9 cellular contexts compared by ENCODE assay signal in genomic region chr16:56933828-56934598, GRCh38. TPM values are rescaled to one million over a fixed set of nuclear protein-coding genes. Genes with fewer than 3 reads are reported as not detected.
A peak's percentile ranks its signal among the peaks of the same experiment; 100 is the strongest.
DNase-seq lines count a peak whose midpoint lies in the region; ATAC-seq and TF ChIP-seq lines count a peak whose summit lies in the region.
"Had no signal": no experiment of that assay in that cellular context is flagged by ENCODE, and none has a peak within 500 bp of the region (broad histone marks: within the 10 kb centered on the region; RNA-seq: fewer than 3 reads in every experiment).

No MANE protein-coding gene starts in this region.

- no peaks in the 10 kb centered on the region for H3K9me3 ChIP-seq in left lung
- no peaks in the 10 kb centered on the region for H3K9me3 ChIP-seq in thymus (ENCODE audit: control insufficient read depth)

- no peak for TF ChIP-seq CTCF in left lung (IDR thresholded peaks at IDR 0.05)

- WGBS in thymus, result 75% methylated on average over 8 of the region's 8 CpGs

- H3K4me1 Mint-ChIP-seq in activated CD4-positive, alpha-beta T cell treated with anti-CD3 and anti-CD28 coated beads, Interleukin-2, amount 10 ng/mL, durations not matched to agents 7 days and 5 days, result peaks cover 56% of the 10 kb centered on the region
- H3K4me1 Mint-ChIP-seq in activated naive CD8-positive, alpha-beta T cell treated with anti-CD3 and anti-CD28 coated beads, Interleukin-2, amount 10 ng/mL, durations not matched to agents 7 days and 5 days, result peaks cover 47% of the 10 kb centered on the region

- peak overlapping the region; percentile 98 for H3K4me3 ChIP-seq in left lung
- H3K4me3 ChIP-seq in thymus (ENCODE audit: low read length), result peak overlapping the region; percentile 65

- intact Hi-C loops in left lung (cut with DNase I), result no loop called here

- peaks cover 57% of the 10 kb centered on the region for H3K36me3 Mint-ChIP-seq in activated CD4-positive, alpha-beta T cell treated with anti-CD3 and anti-CD28 coated beads, Interleukin-2, amount 10 ng/mL, durations not matched to agents 7 days and 5 days (ENCODE audit: low read depth)
- peaks cover 52% of the 10 kb centered on the region for H3K36me3 Mint-ChIP-seq in activated naive CD8-positive, alpha-beta T cell treated with anti-CD3 and anti-CD28 coated beads, Interleukin-2, amount 10 ng/mL, durations not matched to agents 7 days and 5 days

- no peak for DNase-seq in activated CD4-positive, alpha-beta T cell treated with anti-CD3 and anti-CD28 coated beads, Interleukin-2, amount 10 ng/mL, durations not matched to agents 7 days and 5 days
- DNase-seq in activated CD4-positive, alpha-beta T cell treated with anti-CD3 and anti-CD28 coated beads for 4 hours, result no peak
- no peak for DNase-seq in activated naive CD8-positive, alpha-beta T cell treated with anti-CD3 and anti-CD28 coated beads, Interleukin-2, amount 10 ng/mL, durations not matched to agents 7 days and 5 days
- no peak for DNase-seq in left lung

- H3K27ac ChIP-seq in left lung (peak overlapping the region; percentile 99 to 100), thymus (ENCODE audit: low read depth) (peak overlapping the region; percentile 15)

- POLR2A ChIA-PET in activated CD4-positive, alpha-beta T cell treated with anti-CD3 and anti-CD28 coated beads, Interleukin-2, amount 10 ng/mL, durations not matched to agents 7 days and 5 days (lab: Charles Lee), result interaction anchor here (1.0 kb wide), 1 partner anchor 11 kb away, joined by 3 read pairs; no protein-coding TSS in a partner anchor
- POLR2A ChIA-PET in activated naive CD8-positive, alpha-beta T cell treated with anti-CD3 and anti-CD28 coated beads, Interleukin-2, amount 10 ng/mL, durations not matched to agents 7 days and 5 days (lab: Charles Lee), result interaction anchor here (0.6 to 5.7 kb wide), 11 partner anchors 10 to 343 kb away, joined by 3 to 81 read pairs (median 7); partner anchors contain the start of gene NLRC5

- no peaks in the 10 kb centered on the region for H3K27me3 ChIP-seq in left lung
- H3K27me3 ChIP-seq in thymus (ENCODE audit: control insufficient read depth, insufficient read depth), result no peaks in the 10 kb centered on the region

- H3K4me3 Mint-ChIP-seq in activated CD4-positive, alpha-beta T cell treated with anti-CD3 and anti-CD28 coated beads, Interleukin-2, amount 10 ng/mL, durations not matched to agents 7 days and 5 days, result peak overlapping the region; percentile 99
- peak overlapping the region; percentile 98 for H3K4me3 Mint-ChIP-seq in activated naive CD8-positive, alpha-beta T cell treated with anti-CD3 and anti-CD28 coated beads, Interleukin-2, amount 10 ng/mL, durations not matched to agents 7 days and 5 days

- no peaks in the 10 kb centered on the region for H3K27me3 Mint-ChIP-seq in activated CD4-positive, alpha-beta T cell treated with anti-CD3 and anti-CD28 coated beads, Interleukin-2, amount 10 ng/mL, durations not matched to agents 7 days and 5 days
- H3K27me3 Mint-ChIP-seq in activated naive CD8-positive, alpha-beta T cell treated with anti-CD3 and anti-CD28 coated beads, Interleukin-2, amount 10 ng/mL, durations not matched to agents 7 days and 5 days, result no peaks in the 10 kb centered on the region

- H3K36me3 ChIP-seq in left lung, result peaks cover 9 to 50% of the 10 kb centered on the region in 2 donors
- peaks cover 8% of the 10 kb centered on the region for H3K36me3 ChIP-seq in thymus (ENCODE audit: control insufficient read depth, insufficient read depth)

- peak overlapping the region; percentile 99 for H3K27ac Mint-ChIP-seq in activated CD4-positive, alpha-beta T cell treated with anti-CD3 and anti-CD28 coated beads, Interleukin-2, amount 10 ng/mL, durations not matched to agents 7 days and 5 days
- peak overlapping the region; percentile 83 for H3K27ac Mint-ChIP-seq in activated naive CD8-positive, alpha-beta T cell treated with anti-CD3 and anti-CD28 coated beads, Interleukin-2, amount 10 ng/mL, durations not matched to agents 7 days and 5 days

- H3K4me1 ChIP-seq in left lung, result peaks cover 21 to 69% of the 10 kb centered on the region in 2 donors
- peaks cover 14% of the 10 kb centered on the region for H3K4me1 ChIP-seq in thymus (ENCODE audit: control insufficient read depth, insufficient read depth, low read length)

- CTCF ChIA-PET in activated CD4-positive, alpha-beta T cell treated with anti-CD3 and anti-CD28 coated beads, Interleukin-2, amount 10 ng/mL, durations not matched to agents 7 days and 5 days (lab: Charles Lee), result interaction anchor here (1.0 to 1.5 kb wide), 3 partner anchors 8 to 14 kb away, joined by 4 to 7 read pairs (median 6); no protein-coding TSS in a partner anchor

- no peak for ATAC-seq in activated naive CD8-positive, alpha-beta T cell treated with anti-CD3 and anti-CD28 coated beads, Interleukin-2, amount 10 ng/mL, durations not matched to agents 7 days and 5 days (ENCODE audit: low read depth)
- ATAC-seq in left lung (no peak), GM18502 (IDR thresholded peaks at IDR 0.05; ENCODE audit: poor library complexity, unreplicated experiment) (no peak), GM21526 (IDR thresholded peaks at IDR 0.05; ENCODE audit: low FRiP score, unreplicated experiment) (no peak), esophagus mucosa (no peak)

- H3K9me3 Mint-ChIP-seq in activated CD4-positive, alpha-beta T cell treated with anti-CD3 and anti-CD28 coated beads, Interleukin-2, amount 10 ng/mL, durations not matched to agents 7 days and 5 days, result no peaks in the 10 kb centered on the region
- no peaks in the 10 kb centered on the region for H3K9me3 Mint-ChIP-seq in activated naive CD8-positive, alpha-beta T cell treated with anti-CD3 and anti-CD28 coated beads, Interleukin-2, amount 10 ng/mL, durations not matched to agents 7 days and 5 days

RNA-seq across cellular contexts. Expression of gene HERPUD1, which starts 2.1 kb away (rescaled TPM):
- total RNA-seq in activated CD4-positive, alpha-beta T cell treated with anti-CD3 and anti-CD28 coated beads, Interleukin-2, amount 10 ng/mL, durations not matched to agents 7 days and 5 days, result 100 to 1,000 TPM in 1 of 2 experiments, 10 to 100 TPM in 1; 81.3 to 113 TPM
- 100 to 1,000 TPM; 134 to 157 TPM for total RNA-seq in activated naive CD8-positive, alpha-beta T cell treated with anti-CD3 and anti-CD28 coated beads, Interleukin-2, amount 10 ng/mL, durations not matched to agents 7 days and 5 days
- total RNA-seq in left lung, result 100 to 1,000 TPM; 104 to 155 TPM
- polyA plus RNA-seq in thymus, result 105 TPM
- total RNA-seq in esophagus mucosa, result 63.9 TPM

RNA-seq across cellular contexts. Expression of gene CETP, which starts 27.7 kb away (rescaled TPM):
- not detected for total RNA-seq in activated CD4-positive, alpha-beta T cell treated with anti-CD3 and anti-CD28 coated beads, Interleukin-2, amount 10 ng/mL, durations not matched to agents 7 days and 5 days
- not detected for total RNA-seq in activated naive CD8-positive, alpha-beta T cell treated with anti-CD3 and anti-CD28 coated beads, Interleukin-2, amount 10 ng/mL, durations not matched to agents 7 days and 5 days
- total RNA-seq in left lung, result under 1 TPM; 0.58 to 0.82 TPM
- 1.8 TPM for polyA plus RNA-seq in thymus
- total RNA-seq in esophagus mucosa, result not detected
- total RNA-seq: HT1080 had no signal

RNA-seq across cellular contexts. Expression of gene NLRC5, which starts 55.3 kb away (rescaled TPM):
- 100 to 1,000 TPM; 428 to 468 TPM for total RNA-seq in activated CD4-positive, alpha-beta T cell treated with anti-CD3 and anti-CD28 coated beads, Interleukin-2, amount 10 ng/mL, durations not matched to agents 7 days and 5 days
- 100 to 1,000 TPM; 401 to 414 TPM for total RNA-seq in activated naive CD8-positive, alpha-beta T cell treated with anti-CD3 and anti-CD28 coated beads, Interleukin-2, amount 10 ng/mL, durations not matched to agents 7 days and 5 days
- total RNA-seq in left lung, result 10 to 100 TPM; 26.8 to 93.3 TPM
- 63.9 TPM for polyA plus RNA-seq in thymus
- 13.0 TPM for total RNA-seq in esophagus mucosa

Comparison
In these comparisons a context has a peak if more than half of its experiments do, and no peak if none do; other contexts are left out.
1. RNA of gene NLRC5, which starts 55.3 kb away (total RNA-seq): 428 to 468 TPM in activated CD4-positive, alpha-beta T cell treated with anti-CD3 and anti-CD28 coated beads, Interleukin-2, amount 10 ng/mL, durations not matched to agents 7 days and 5 days and 401 to 414 TPM in activated naive CD8-positive, alpha-beta T cell treated with anti-CD3 and anti-CD28 coated beads, Interleukin-2, amount 10 ng/mL, durations not matched to agents 7 days and 5 days; 26.8 to 93.3 TPM in left lung and 13.0 TPM in esophagus mucosa (single experiment); every median in the first group is over 4 times any median in the second.